12 cellular contexts compared by ENCODE assay signal in genomic region chrX:21645437-21646220, GRCh38. TPM values are rescaled to one million over a fixed set of nuclear protein-coding genes. Genes with fewer than 3 reads are reported as not detected.
"Had no signal": no experiment of that assay in that cellular context is flagged by ENCODE, and none has a peak within 500 bp of the region (broad histone marks: within the 10 kb centered on the region; RNA-seq: fewer than 3 reads in every experiment).

No MANE protein-coding gene starts in this region.

- H3K27ac ChIP-seq: ovary, stomach, thoracic aorta, WERI-Rb-1 had no signal

- H3K36me3 ChIP-seq: ovary, stomach, thoracic aorta, WERI-Rb-1 had no signal

- H3K4me1 ChIP-seq: stomach had no signal

- H3K9me3 Mint-ChIP-seq: activated CD4-positive, alpha-beta memory T cell treated with anti-CD3 and anti-CD28 coated beads, Interleukin-2, amount 10 ng/mL, durations not matched to agents 7 days and 5 days; activated naive CD4-positive, alpha-beta T cell treated with anti-CD3 and anti-CD28 coated beads, Interleukin-2, amount 10 ng/mL, durations not matched to agents 7 days and 5 days; activated T-cell treated with anti-CD3 and anti-CD28 coated beads, Interleukin-2, amount 50 U/mL, for 24 hours had no signal

- H3K27ac Mint-ChIP-seq: activated CD4-positive, alpha-beta memory T cell treated with anti-CD3 and anti-CD28 coated beads, Interleukin-2, amount 10 ng/mL, durations not matched to agents 7 days and 5 days; activated naive CD4-positive, alpha-beta T cell treated with anti-CD3 and anti-CD28 coated beads, Interleukin-2, amount 10 ng/mL, durations not matched to agents 7 days and 5 days; activated T-cell treated with anti-CD3 and anti-CD28 coated beads, Interleukin-2, amount 50 U/mL, for 24 hours; mesothelial cell of epicardium had no signal

- H3K4me3 ChIP-seq: ovary, stomach, thoracic aorta had no signal

- H3K4me3 Mint-ChIP-seq: activated CD4-positive, alpha-beta memory T cell treated with anti-CD3 and anti-CD28 coated beads, Interleukin-2, amount 10 ng/mL, durations not matched to agents 7 days and 5 days; activated naive CD4-positive, alpha-beta T cell treated with anti-CD3 and anti-CD28 coated beads, Interleukin-2, amount 10 ng/mL, durations not matched to agents 7 days and 5 days; activated T-cell treated with anti-CD3 and anti-CD28 coated beads, Interleukin-2, amount 50 U/mL, for 24 hours; mesothelial cell of epicardium had no signal

- H3K4me1 Mint-ChIP-seq: activated CD4-positive, alpha-beta memory T cell treated with anti-CD3 and anti-CD28 coated beads, Interleukin-2, amount 10 ng/mL, durations not matched to agents 7 days and 5 days; activated naive CD4-positive, alpha-beta T cell treated with anti-CD3 and anti-CD28 coated beads, Interleukin-2, amount 10 ng/mL, durations not matched to agents 7 days and 5 days had no signal

- H3K27me3 Mint-ChIP-seq: activated CD4-positive, alpha-beta memory T cell treated with anti-CD3 and anti-CD28 coated beads, Interleukin-2, amount 10 ng/mL, durations not matched to agents 7 days and 5 days; activated naive CD4-positive, alpha-beta T cell treated with anti-CD3 and anti-CD28 coated beads, Interleukin-2, amount 10 ng/mL, durations not matched to agents 7 days and 5 days had no signal

- H3K27me3 ChIP-seq: ovary, stomach had no signal

- H3K9me3 ChIP-seq: ovary, stomach, thoracic aorta had no signal

- DNase-seq: activated CD4-positive, alpha-beta memory T cell treated with anti-CD3 and anti-CD28 coated beads, Interleukin-2, amount 10 ng/mL, durations not matched to agents 7 days and 5 days; activated naive CD4-positive, alpha-beta T cell treated with anti-CD3 and anti-CD28 coated beads, Interleukin-2, amount 10 ng/mL, durations not matched to agents 7 days and 5 days; activated T-cell treated with anti-CD3 and anti-CD28 coated beads, Interleukin-2, amount 50 U/mL, for 24 hours; caudate nucleus; foreskin fibroblast; ovary; stimulated activated CD4-positive, alpha-beta T cell treated with anti-CD3 and anti-CD28 coated beads, Interleukin-2, amount 100 ng/mL, for 24 hours; stomach; WERI-Rb-1 had no signal

RNA-seq across cellular contexts. Expression of gene KLHL34, which starts 12.5 kb away (rescaled TPM):
- total RNA-seq: mesothelial cell of epicardium, ovary, thoracic aorta, ureter had no signal
